In the genomic region with DNA sequence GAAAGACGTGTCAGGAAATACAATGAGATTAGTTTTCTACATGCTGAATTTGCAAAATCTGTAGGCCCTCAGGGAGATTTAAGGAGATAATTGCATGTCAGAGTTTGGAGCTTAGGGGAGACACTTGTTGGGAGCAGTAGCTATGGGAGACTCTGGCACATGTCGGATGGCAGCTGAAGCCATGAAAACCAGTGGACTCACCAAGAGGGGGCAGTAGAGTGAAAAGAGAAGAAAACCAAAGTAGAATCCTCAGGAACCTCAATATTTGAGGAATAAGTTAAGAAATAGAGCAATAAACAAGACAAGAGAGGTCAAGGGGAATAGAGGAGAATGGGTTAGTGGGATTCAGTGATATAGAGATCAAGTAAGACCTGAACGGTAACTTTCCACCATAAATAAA, we compare ENCODE assay signal across 26 cellular contexts. TPM values are rescaled to one million over a fixed set of nuclear protein-coding genes. Genes with fewer than 3 reads are reported as not detected.
A peak's percentile ranks its signal among the peaks of the same experiment; 100 is the strongest.
DNase-seq lines count a peak whose midpoint lies in the region; ATAC-seq and TF ChIP-seq lines count a peak whose summit lies in the region.
"Had no signal": no experiment of that assay in that cellular context is flagged by ENCODE, and none has a peak within 500 bp of the region (broad histone marks: within the 10 kb centered on the region; RNA-seq: fewer than 3 reads in every experiment).

No MANE protein-coding gene starts in this region.

- TF ChIP-seq CTCF in natural killer cell (IDR thresholded peaks at IDR 0.05) (peak; percentile 23), Panc1 (IDR thresholded peaks at IDR 0.05) (peak; percentile 35), foreskin keratinocyte (conservative IDR thresholded peaks at IDR 0.05) (peak; percentile 53), psoas muscle (IDR thresholded peaks at IDR 0.05) (no peak)

- intact Hi-C loops in natural killer cell (cut with micrococcal nuclease) (no loop called here), Panc1 (cut with micrococcal nuclease; ENCODE audit: unreplicated experiment) (no loop called here), psoas muscle (cut with DNase I) (no loop called here)

- H3K36me3 ChIP-seq in Panc1 (ENCODE audit: control insufficient read depth, insufficient read depth, low read length) (no peaks in the 10 kb centered on the region), psoas muscle (ENCODE audit: insufficient read depth in 1 of 2, low read depth in 1 of 2) (no peaks in the 10 kb centered on the region)
- H3K36me3 ChIP-seq: Peyer's patch, uterus had no signal

- peaks cover 6 to 8% of the 10 kb centered on the region in 2 donors for H3K4me1 Mint-ChIP-seq in natural killer cell
- H3K4me1 Mint-ChIP-seq in natural killer cell treated with Interleukin-12 subunit alpha and Interleukin-12 subunit beta and Interleukin-15 and Interleukin-18, amount 100 ng/mL, for 72 hours (ENCODE audit: low read depth in 2 of 2): peaks cover 0 to 7% of the 10 kb centered on the region in 2 donors
- H3K4me1 Mint-ChIP-seq in activated T-cell treated with anti-CD3 and anti-CD28 coated beads, Interleukin-2, amount 50 U/mL, for 24 hours (ENCODE audit: low read depth): no peaks in the 10 kb centered on the region
- H3K4me1 Mint-ChIP-seq: activated CD8-positive, alpha-beta memory T cell treated with anti-CD3 and anti-CD28 coated beads, Interleukin-2, amount 10 ng/mL, durations not matched to agents 7 days and 5 days; activated naive CD8-positive, alpha-beta T cell treated with anti-CD3 and anti-CD28 coated beads, Interleukin-2, amount 10 ng/mL, durations not matched to agents 7 days and 5 days had no signal

- POLR2A ChIA-PET in Panc1 (lab: Charles Lee): no interaction called here

- no peak for DNase-seq in natural killer cell
- DNase-seq in natural killer cell treated with Interleukin-12 subunit alpha and Interleukin-12 subunit beta and Interleukin-15 and Interleukin-18, amount 100 ng/mL, for 72 hours (ENCODE audit: low spot score): no peak
- no peak for DNase-seq in Panc1 (ENCODE audit: low read depth, low spot score)
- DNase-seq in foreskin keratinocyte: no peak
- DNase-seq in activated T-cell treated with anti-CD3 and anti-CD28 coated beads, Interleukin-2, amount 50 U/mL, for 24 hours: no peak
- no peak for DNase-seq in psoas muscle
- DNase-seq in NCI-H1694 (lab: John Stamatoyannopoulos, UW): no peak
- DNase-seq: activated CD4-positive, alpha-beta T cell treated with anti-CD3 and anti-CD28 coated beads for 4 hours; activated CD8-positive, alpha-beta memory T cell treated with anti-CD3 and anti-CD28 coated beads, Interleukin-2, amount 10 ng/mL, durations not matched to agents 7 days and 5 days; activated naive CD8-positive, alpha-beta T cell treated with anti-CD3 and anti-CD28 coated beads, Interleukin-2, amount 10 ng/mL, durations not matched to agents 7 days and 5 days; CD8-positive, alpha-beta T cell; DMS53; Karpas-422; kidney; NCI-H1417 treated with DMSO at 0.1 percent for 48 hours; NCI-H526 treated with DMSO at 0.1 percent for 48 hours; Peyer's patch; stimulated activated CD4-positive, alpha-beta T cell treated with anti-CD3 and anti-CD28 coated beads, Interleukin-2, amount 100 ng/mL, for 48 hours; uterus had no signal

- H3K27me3 Mint-ChIP-seq in natural killer cell (ENCODE audit: low read depth in 2 of 2): no peaks in the 10 kb centered on the region
- H3K27me3 Mint-ChIP-seq in natural killer cell treated with Interleukin-12 subunit alpha and Interleukin-12 subunit beta and Interleukin-15 and Interleukin-18, amount 100 ng/mL, for 72 hours: peaks cover 1 to 11% of the 10 kb centered on the region in 2 donors
- H3K27me3 Mint-ChIP-seq in activated T-cell treated with anti-CD3 and anti-CD28 coated beads, Interleukin-2, amount 50 U/mL, for 24 hours: no peaks in the 10 kb centered on the region

- no peak overlapping the region for H3K27ac ChIP-seq in Panc1 (ENCODE audit: low read length)
- no peak overlapping the region for H3K27ac ChIP-seq in foreskin keratinocyte
- no peak overlapping the region for H3K27ac ChIP-seq in psoas muscle
- H3K27ac ChIP-seq: hepatocyte, Peyer's patch, skin epidermis, uterus had no signal

- H3K4me1 ChIP-seq in Panc1 (ENCODE audit: control insufficient read depth, insufficient read depth, low read length): no peaks in the 10 kb centered on the region
- H3K4me1 ChIP-seq in foreskin keratinocyte: no peaks in the 10 kb centered on the region
- H3K4me1 ChIP-seq in psoas muscle: no peaks in the 10 kb centered on the region
- H3K4me1 ChIP-seq: Peyer's patch, uterus had no signal

- H3K4me3 ChIP-seq in Panc1 (ENCODE audit: low read depth in 2 of 2, low read length in 2 of 2) (no peak overlapping the region), psoas muscle (no peak overlapping the region)
- H3K4me3 ChIP-seq: hepatocyte, Peyer's patch, skin epidermis, uterus had no signal

- 80 to 84% (median 83%) methylated on average over 3 of the region's 3 CpGs for WGBS in psoas muscle, 3 donors

- in situ Hi-C loops in Panc1 (cut with HindIII; ENCODE audit: low pct_unique_long_range_greater_than_20kb, low sequenced_read_pairs): no loop called here

- H3K9me3 ChIP-seq in Panc1 (ENCODE audit: control insufficient read depth, insufficient read depth, low read depth, low read length) (no peaks in the 10 kb centered on the region), psoas muscle (no peaks in the 10 kb centered on the region)
- H3K9me3 ChIP-seq: Peyer's patch, uterus had no signal

- no TSS peak for BruUV-seq in Panc1 (replicated peaks; lab: Mats Ljungman, UMichigan)

- H3K27me3 ChIP-seq in Panc1 (ENCODE audit: control insufficient read depth, insufficient read depth, low read length): peaks cover 2% of the 10 kb centered on the region
- peaks cover 20% of the 10 kb centered on the region for H3K27me3 ChIP-seq in foreskin keratinocyte
- no peaks in the 10 kb centered on the region for H3K27me3 ChIP-seq in psoas muscle (ENCODE audit: insufficient read depth in 3 of 3, low read length in 2 of 3)
- H3K27me3 ChIP-seq: hepatocyte, Peyer's patch, uterus had no signal

- CTCF ChIA-PET in Panc1 (lab: Charles Lee): no interaction called here

- no peaks in the 10 kb centered on the region for H3K9me3 Mint-ChIP-seq in natural killer cell
- H3K9me3 Mint-ChIP-seq in natural killer cell treated with Interleukin-12 subunit alpha and Interleukin-12 subunit beta and Interleukin-15 and Interleukin-18, amount 100 ng/mL, for 72 hours: no peaks in the 10 kb centered on the region
- no peaks in the 10 kb centered on the region for H3K9me3 Mint-ChIP-seq in activated T-cell treated with anti-CD3 and anti-CD28 coated beads, Interleukin-2, amount 50 U/mL, for 24 hours
- H3K9me3 Mint-ChIP-seq: activated naive CD8-positive, alpha-beta T cell treated with anti-CD3 and anti-CD28 coated beads, Interleukin-2, amount 10 ng/mL, durations not matched to agents 7 days and 5 days; CD8-positive, alpha-beta T cell had no signal

- ATAC-seq in natural killer cell (no peak), Panc1 (no peak), foreskin keratinocyte (no peak), psoas muscle (no peak), HG03139 (IDR thresholded peaks at IDR 0.05; ENCODE audit: unreplicated experiment) (no peak)
- ATAC-seq in natural killer cell treated with Interleukin-12 subunit alpha and Interleukin-12 subunit beta and Interleukin-15 and Interleukin-18, amount 100 ng/mL, for 72 hours: no peak
- ATAC-seq: activated CD8-positive, alpha-beta memory T cell treated with anti-CD3 and anti-CD28 coated beads, Interleukin-2, amount 10 ng/mL, durations not matched to agents 7 days and 5 days; CD8-positive, alpha-beta T cell had no signal

- H3K4me3 Mint-ChIP-seq in natural killer cell: no peak overlapping the region
- H3K4me3 Mint-ChIP-seq in natural killer cell treated with Interleukin-12 subunit alpha and Interleukin-12 subunit beta and Interleukin-15 and Interleukin-18, amount 100 ng/mL, for 72 hours: no peak overlapping the region
- no peak overlapping the region for H3K4me3 Mint-ChIP-seq in activated T-cell treated with anti-CD3 and anti-CD28 coated beads, Interleukin-2, amount 50 U/mL, for 24 hours
- H3K4me3 Mint-ChIP-seq: activated CD8-positive, alpha-beta memory T cell treated with anti-CD3 and anti-CD28 coated beads, Interleukin-2, amount 10 ng/mL, durations not matched to agents 7 days and 5 days; activated naive CD8-positive, alpha-beta T cell treated with anti-CD3 and anti-CD28 coated beads, Interleukin-2, amount 10 ng/mL, durations not matched to agents 7 days and 5 days; CD8-positive, alpha-beta T cell had no signal

- no peak overlapping the region for H3K27ac Mint-ChIP-seq in natural killer cell
- H3K27ac Mint-ChIP-seq in natural killer cell treated with Interleukin-12 subunit alpha and Interleukin-12 subunit beta and Interleukin-15 and Interleukin-18, amount 100 ng/mL, for 72 hours: no peak overlapping the region
- no peak overlapping the region for H3K27ac Mint-ChIP-seq in activated T-cell treated with anti-CD3 and anti-CD28 coated beads, Interleukin-2, amount 50 U/mL, for 24 hours
- H3K27ac Mint-ChIP-seq: activated CD8-positive, alpha-beta memory T cell treated with anti-CD3 and anti-CD28 coated beads, Interleukin-2, amount 10 ng/mL, durations not matched to agents 7 days and 5 days; activated naive CD8-positive, alpha-beta T cell treated with anti-CD3 and anti-CD28 coated beads, Interleukin-2, amount 10 ng/mL, durations not matched to agents 7 days and 5 days; activated T-helper 2 cell treated with anti-CD3 and anti-CD28 coated beads, Interferon-gamma antibody, Interleukin-2, Interleukin-4, amounts not matched to agents 10 μg/mL and 5 μg/mL and 100 μg/mL, durations not matched to agents 14 hours and 24 hours and 36 hours; CD8-positive, alpha-beta T cell had no signal

- H3K36me3 Mint-ChIP-seq in natural killer cell: no peaks in the 10 kb centered on the region
- no peaks in the 10 kb centered on the region for H3K36me3 Mint-ChIP-seq in natural killer cell treated with Interleukin-12 subunit alpha and Interleukin-12 subunit beta and Interleukin-15 and Interleukin-18, amount 100 ng/mL, for 72 hours
- H3K36me3 Mint-ChIP-seq in activated T-cell treated with anti-CD3 and anti-CD28 coated beads, Interleukin-2, amount 50 U/mL, for 24 hours (ENCODE audit: low read depth): no peaks in the 10 kb centered on the region
- H3K36me3 Mint-ChIP-seq: activated CD8-positive, alpha-beta memory T cell treated with anti-CD3 and anti-CD28 coated beads, Interleukin-2, amount 10 ng/mL, durations not matched to agents 7 days and 5 days; CD8-positive, alpha-beta T cell had no signal

RNA-seq across cellular contexts. Expression of a gene that starts 24.8 kb away (rescaled TPM):
- total RNA-seq in natural killer cell: 1 to 10 TPM in 2 of 3 donors, under 1 TPM in 1; 0.82 to 3.1 (median 1.8) TPM
- under 1 TPM in 1 of 2 donors, not detected in 1; 0.86 TPM for total RNA-seq in natural killer cell treated with Interleukin-12 subunit alpha and Interleukin-12 subunit beta and Interleukin-15 and Interleukin-18, amount 100 ng/mL, for 72 hours
- not detected for total RNA-seq in Panc1 (2021; ENCODE audit: unreplicated experiment)
- not detected for polyA plus RNA-seq in Panc1 (2012; ENCODE audit: insufficient read length)
- total RNA-seq in foreskin keratinocyte: not detected in 2 replicates
- polyA plus RNA-seq in foreskin keratinocyte: not detected in 2 replicates
- not detected for total RNA-seq in psoas muscle
- under 1 TPM in 2 of 3 donors, not detected in 1; 0.01 to 0.03 TPM for polyA plus RNA-seq in psoas muscle
- total RNA-seq: HT1080, lung microvascular endothelial cell had no signal

RNA-seq across cellular contexts. Expression of a gene that starts 31.9 kb away (rescaled TPM):
- total RNA-seq in natural killer cell (10 to 100 TPM; 24.3 to 35.3 (median 25.8) TPM), Panc1 (2021; ENCODE audit: unreplicated experiment) (not detected), foreskin keratinocyte (0.25 and 0.31 TPM in 2 replicates), psoas muscle (1 to 10 TPM in 2 of 4 donors, under 1 TPM in 2; 0.62 to 1.3 (median 0.98) TPM)
- total RNA-seq in natural killer cell treated with Interleukin-12 subunit alpha and Interleukin-12 subunit beta and Interleukin-15 and Interleukin-18, amount 100 ng/mL, for 72 hours: 1 to 10 TPM in 1 of 2 donors, under 1 TPM in 1; 0.47 to 2.1 TPM
- not detected for polyA plus RNA-seq in Panc1 (2012; ENCODE audit: insufficient read length)
- polyA plus RNA-seq in foreskin keratinocyte (0.13 and 0.18 TPM in 2 replicates), psoas muscle (under 1 TPM in 2 of 3 donors, not detected in 1; 0.03 to 0.09 TPM)
- total RNA-seq: CD8-positive, alpha-beta T cell; lung microvascular endothelial cell; myocyte; Peyer's patch had no signal

Comparison
In these comparisons a context has a peak if more than half of its experiments do, and no peak if none do; other contexts are left out.
1. RNA of a gene that starts 31.9 kb away (total RNA-seq): 24.3 to 35.3 TPM in natural killer cell; 0.47 to 2.1 TPM in natural killer cell treated with Interleukin-12 subunit alpha and Interleukin-12 subunit beta and Interleukin-15 and Interleukin-18, amount 100 ng/mL, for 72 hours, 0.62 to 1.3 TPM in psoas muscle, 0.25 to 0.31 TPM in foreskin keratinocyte and not detected in Panc1 (single experiment); every median in the first group is over 4 times any median in the second.